7 cellular contexts compared by ENCODE assay signal in the genomic region with DNA sequence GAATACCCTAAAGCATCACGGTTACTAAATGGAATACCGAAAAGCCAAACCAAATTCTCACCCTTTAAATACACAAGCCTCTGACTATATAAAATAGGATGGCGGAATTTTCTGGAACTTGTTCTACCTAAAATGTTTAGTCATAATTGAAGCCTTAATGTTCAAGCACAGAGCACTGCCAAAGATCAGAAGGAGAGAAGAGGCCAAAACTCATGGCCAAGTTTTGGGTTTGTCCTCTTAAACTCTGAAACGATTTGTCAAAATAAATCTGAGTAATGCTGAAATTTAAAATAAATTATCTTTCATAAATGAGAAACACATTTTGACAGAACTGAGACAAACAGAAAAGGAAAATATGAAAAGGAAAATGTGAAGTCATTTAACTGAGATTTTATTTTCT. TPM values are rescaled to one million over a fixed set of nuclear protein-coding genes. Genes with fewer than 3 reads are reported as not detected.
"Had no signal": no experiment of that assay in that cellular context is flagged by ENCODE, and none has a peak within 500 bp of the region (broad histone marks: within the 10 kb centered on the region; RNA-seq: fewer than 3 reads in every experiment).

No MANE protein-coding gene starts in this region.

- H3K27ac ChIP-seq: HL-60 had no signal

- H3K4me3 ChIP-seq: K562 had no signal

- DNase-seq: IMR-90, KBM-7, KG1 had no signal

- ATAC-seq: HepG2, K562 had no signal

RNA-seq across cellular contexts. Expression of gene ZNF518B, which starts 47.3 kb away (rescaled TPM):
- total RNA-seq: HT-29 had no signal
